In genomic region chr17:78469443-78469842, GRCh38 we compare ENCODE assay signal across 10 cellular contexts.
"Had no signal": no experiment of that assay in that cellular context is flagged by ENCODE, and none has a peak within 500 bp of the region (broad histone marks: within the 10 kb centered on the region; RNA-seq: fewer than 3 reads in every experiment).

No MANE protein-coding gene starts in this region.

- H3K4me3 Mint-ChIP-seq: H9, HFFc6 had no signal

- H3K36me3 ChIP-seq: HAP-1 had no signal

- H3K9ac ChIP-seq: GM23248 had no signal

- H3K27ac Mint-ChIP-seq: HFFc6 had no signal

- H3K27ac ChIP-seq: GM23248 had no signal

- H3K9me3 ChIP-seq: HAP-1 had no signal

- H3K9me3 Mint-ChIP-seq: HFFc6 had no signal

- FAIRE-seq: H1, H54 had no signal

- H2AFZ ChIP-seq: GM23248 had no signal

- H3K4me3 ChIP-seq: GM23248, HAP-1 had no signal

- H3K4me1 ChIP-seq: HAP-1 had no signal

- DNase-seq: GM23248, GOT3, H7, H9, HCEC 1CT, HFFc6 had no signal

- ATAC-seq: HCT116 had no signal
